In genomic region chr3:177781686-177782161, GRCh38 we compare ENCODE assay signal across 11 cellular contexts.
DNase-seq lines count a peak whose midpoint lies in the region; FAIRE-seq and TF ChIP-seq lines count a peak whose summit lies in the region.
"Had no signal": no experiment of that assay in that cellular context is flagged by ENCODE, and none has a peak within 500 bp of the region (broad histone marks: within the 10 kb centered on the region; RNA-seq: fewer than 3 reads in every experiment).

No MANE protein-coding gene starts in this region.

- DNase-seq in AG09309 (ENCODE audit: low read depth) (peak; percentile 48), RPMI7951 (ENCODE audit: low read depth) (peak; percentile 82), fibroblast of the conjunctiva (ENCODE audit: low read depth) (peak; percentile 95), osteocyte (ENCODE audit: extremely low spot score, unreplicated experiment) (peak; percentile 84), COLO829 (ENCODE audit: low spot score) (no peak), GM12891 (ENCODE audit: insufficient read length, low spot score) (no peak), NCI-H524 treated with DMSO at 0.1 percent for 48 hours (lab: John Stamatoyannopoulos, UW) (no peak)
- DNase-seq in stimulated activated CD8-positive, alpha-beta memory T cell treated with anti-CD3 and anti-CD28 coated beads, Interleukin-4, amount 100 ng/mL, for 48 hours = no peak
- DNase-seq: CD8-positive, alpha-beta T cell; NCI-H2029 had no signal

- TF ChIP-seq CTCF in AG09309 (IDR thresholded peaks at IDR 0.05; ENCODE audit: control insufficient read depth, insufficient read depth, low read depth, low read length, missing control alignments) (no peak), osteocyte (IDR thresholded peaks at IDR 0.05) (no peak)

- FAIRE-seq in GM12891 (lab: Jason Lieb, UNC) = no peak

- no peaks in the 10 kb centered on the region for H3K27me3 Mint-ChIP-seq in osteocyte (ENCODE audit: unreplicated experiment)

- peaks cover 54% of the 10 kb centered on the region for H3K4me1 Mint-ChIP-seq in osteocyte (ENCODE audit: unreplicated experiment)

- H3K4me3 Mint-ChIP-seq in osteocyte (ENCODE audit: unreplicated experiment) = peak overlapping the region; percentile 20
- H3K4me3 Mint-ChIP-seq: CD8-positive, alpha-beta T cell; memory B cell had no signal

- no peak overlapping the region for H3K4me3 ChIP-seq in AG09309 (ENCODE audit: control insufficient read depth, low read depth, low read length)

- H3K27ac Mint-ChIP-seq in osteocyte (ENCODE audit: unreplicated experiment) = peak overlapping the region; percentile 94
- H3K27ac Mint-ChIP-seq: CD8-positive, alpha-beta T cell; memory B cell had no signal

- H3K9me3 Mint-ChIP-seq in osteocyte (ENCODE audit: unreplicated experiment) = peaks cover 13% of the 10 kb centered on the region
- H3K9me3 Mint-ChIP-seq: CD8-positive, alpha-beta T cell; memory B cell had no signal

- H3K36me3 Mint-ChIP-seq in osteocyte (ENCODE audit: unreplicated experiment) = peaks cover 10% of the 10 kb centered on the region
- H3K36me3 Mint-ChIP-seq: CD8-positive, alpha-beta T cell; memory B cell had no signal

- TF ChIP-seq POLR2A in GM12891 (IDR thresholded peaks at IDR 0.05; ENCODE audit: low read depth, low read length) = no peak

TF ChIP-seq in GM12891, 5 proteins besides CTCF, POLR2A, EP300 and RAD21:
- TF ChIP-seq POLR2AphosphoS5 (IDR thresholded peaks at IDR 0.05; ENCODE audit: low read depth, low read length) (no peak), POU2F2 (IDR thresholded peaks at IDR 0.05; ENCODE audit: low read depth, low read length) (no peak), SPI1 (IDR thresholded peaks at IDR 0.05; ENCODE audit: low read depth, low read length) (no peak), PAX5 (IDR thresholded peaks at IDR 0.05; ENCODE audit: insufficient read depth, low read length, severe bottlenecking) (no peak), TAF1 (IDR thresholded peaks at IDR 0.05; ENCODE audit: low read depth, low read length) (no peak)

Comparison
In these comparisons a context has a peak if more than half of its experiments do, and no peak if none do; other contexts are left out.
1. DNase-seq: peak in AG09309 (single experiment), RPMI7951 (single experiment), fibroblast of the conjunctiva (single experiment) and osteocyte (single experiment); none in COLO829 (single experiment), GM12891 (single experiment), NCI-H524 treated with DMSO at 0.1 percent for 48 hours (single experiment) and stimulated activated CD8-positive, alpha-beta memory T cell treated with anti-CD3 and anti-CD28 coated beads, Interleukin-4, amount 100 ng/mL, for 48 hours (single experiment).